ENCODE assay signal across 9 cellular contexts in genomic region chr3:2765002-2765579, GRCh38.
DNase-seq lines count a peak whose midpoint lies in the region; ATAC-seq, FAIRE-seq and TF ChIP-seq lines count a peak whose summit lies in the region.
"Had no signal": no experiment of that assay in that cellular context is flagged by ENCODE, and none has a peak within 500 bp of the region (broad histone marks: within the 10 kb centered on the region; RNA-seq: fewer than 3 reads in every experiment).

No MANE protein-coding gene starts in this region.

- TF ChIP-seq CTCF in HepG2 (CRISPR knock-in tag; IDR thresholded peaks at IDR 0.05) (peak; percentile 36), transverse colon (IDR thresholded peaks at IDR 0.05) (no peak), osteocyte (IDR thresholded peaks at IDR 0.05) (no peak), chondrocyte (IDR thresholded peaks at IDR 0.05) (no peak), vagina (IDR thresholded peaks at IDR 0.05) (no peak)

- H3K9me3 Mint-ChIP-seq in osteocyte (ENCODE audit: unreplicated experiment) (peaks cover 55% of the 10 kb centered on the region), chondrocyte (ENCODE audit: low read depth) (peaks cover 11% of the 10 kb centered on the region)

- no peak for FAIRE-seq in HepG2 (lab: Jason Lieb, UNC)

- H3K4me2 ChIP-seq in HepG2 (ENCODE audit: low read depth, low read length): no peak overlapping the region

- no peak for TF ChIP-seq RAD21 in HepG2 (CRISPR knock-in tag; IDR thresholded peaks at IDR 0.05)

- H3K9me3 ChIP-seq in HepG2 (ENCODE audit: low read length): no peaks in the 10 kb centered on the region
- H3K9me3 ChIP-seq in transverse colon: no peaks in the 10 kb centered on the region
- H3K9me3 ChIP-seq in vagina: no peaks in the 10 kb centered on the region

- no peaks in the 10 kb centered on the region for H3K36me3 Mint-ChIP-seq in osteocyte (ENCODE audit: unreplicated experiment)
- no peaks in the 10 kb centered on the region for H3K36me3 Mint-ChIP-seq in chondrocyte (ENCODE audit: low read depth)

- TF ChIP-seq EP300 in HepG2 (IDR thresholded peaks at IDR 0.05; ENCODE audit: low read depth in 2 of 2, low read length in 2 of 2) (no peak), HepG2 (CRISPR knock-in tag; IDR thresholded peaks at IDR 0.05; ENCODE audit: borderline replicate concordance) (no peak), transverse colon (IDR thresholded peaks at IDR 0.05; ENCODE audit: low read depth) (no peak)

- peak; percentile 55 to 68 for DNase-seq in NCI-H526 (lab: John Stamatoyannopoulos, UW)
- DNase-seq in HepG2 (ENCODE audit: low spot score): peak; percentile 9
- no peak for DNase-seq in transverse colon
- DNase-seq in osteocyte (ENCODE audit: extremely low spot score, unreplicated experiment): no peak
- DNase-seq in chondrocyte (ENCODE audit: low spot score): no peak
- no peak for DNase-seq in vagina (ENCODE audit: extremely low spot score in 2 of 2)

- H3K79me2 ChIP-seq in HepG2 (ENCODE audit: insufficient read depth, low read length): no peaks in the 10 kb centered on the region

- in situ Hi-C loops in HepG2 (cut with HindIII; ENCODE audit: extremely low pct_ligation_motif_present, low pct_unique_long_range_greater_than_20kb) (no loop called here), transverse colon (cut with MboI; ENCODE audit: low pct_ligation_motif_present in 1 of 4, low pct_unique_long_range_greater_than_20kb in 1 of 4, low sequenced_read_pairs in 3 of 4) (no loop called here)

- ATAC-seq in GM18858 (IDR thresholded peaks at IDR 0.05; ENCODE audit: unreplicated experiment): peak; percentile 90
- ATAC-seq in HG02938 (IDR thresholded peaks at IDR 0.05; ENCODE audit: unreplicated experiment): peak; percentile 55
- ATAC-seq in HepG2: peak; percentile 77

- CTCF ChIA-PET in HepG2 (lab: Yijun Ruan, JAX; ENCODE audit: low intra/inter-chr PET ratio, low total read pairs): no interaction called here

- H3K4me3 Mint-ChIP-seq in osteocyte (ENCODE audit: unreplicated experiment) (no peak overlapping the region), chondrocyte (ENCODE audit: unreplicated experiment) (no peak overlapping the region)

- H4K20me1 ChIP-seq in HepG2 (ENCODE audit: insufficient read depth, low read length): no peaks in the 10 kb centered on the region

- H3K27me3 Mint-ChIP-seq in osteocyte (ENCODE audit: unreplicated experiment) (no peaks in the 10 kb centered on the region), chondrocyte (ENCODE audit: low read depth) (no peaks in the 10 kb centered on the region)

- no peak overlapping the region for H3K27ac ChIP-seq in HepG2 (ENCODE audit: extremely low read length, insufficient read depth, low read length)
- no peak overlapping the region for H3K27ac ChIP-seq in transverse colon
- no peak overlapping the region for H3K27ac ChIP-seq in vagina
- H3K27ac ChIP-seq: cardiac muscle cell had no signal

- no peaks in the 10 kb centered on the region for H3K4me1 ChIP-seq in HepG2 (ENCODE audit: insufficient read depth, low read length)
- no peaks in the 10 kb centered on the region for H3K4me1 ChIP-seq in transverse colon
- H3K4me1 ChIP-seq in vagina: no peaks in the 10 kb centered on the region

- intact Hi-C loops in HepG2 (cut with micrococcal nuclease; ENCODE audit: unreplicated experiment): loop anchor here (10.0 kb wide), 1 partner anchor 160 kb away; no protein-coding TSS in a partner anchor
- intact Hi-C loops in transverse colon (cut with DNase I; ENCODE audit: low total_unique reads): no loop called here
- intact Hi-C loops in vagina (cut with DNase I): no loop called here

- H3K4me1 Mint-ChIP-seq in osteocyte (ENCODE audit: unreplicated experiment) (no peaks in the 10 kb centered on the region), chondrocyte (ENCODE audit: low read depth) (no peaks in the 10 kb centered on the region)

- no TSS peak for BruUV-seq in HepG2 (replicated peaks; lab: Mats Ljungman, UMichigan)

- WGBS in HepG2 (ENCODE audit: low lambda C conversion rate): 6% methylated on average over 9 of the region's 9 CpGs
- 46 to 67% methylated on average over 9 of the region's 9 CpGs for WGBS in transverse colon (ENCODE audit: low coverage in 1 of 2), 2 donors

- POLR2A ChIA-PET in HepG2 (lab: Yijun Ruan, JAX): no interaction called here

- H3K36me3 ChIP-seq in HepG2 (replicated peaks in 1 of 2; ENCODE audit: control insufficient read depth in 1 of 2, insufficient read depth in 2 of 2, low read length in 2 of 2) (no peaks in the 10 kb centered on the region), transverse colon (no peaks in the 10 kb centered on the region), vagina (no peaks in the 10 kb centered on the region)
- H3K36me3 ChIP-seq: cardiac muscle cell had no signal

- TF ChIP-seq POLR2A in HepG2 (IDR thresholded peaks at IDR 0.05; ENCODE audit: insufficient read depth in 1 of 2, low read depth in 2 of 2, low read length in 2 of 2) (no peak), transverse colon (IDR thresholded peaks at IDR 0.05) (no peak), vagina (IDR thresholded peaks at IDR 0.05) (no peak)

- no peaks in the 10 kb centered on the region for H3K27me3 ChIP-seq in HepG2 (ENCODE audit: control insufficient read depth in 1 of 2, insufficient read depth in 2 of 2, low read length in 2 of 2)
- no peaks in the 10 kb centered on the region for H3K27me3 ChIP-seq in transverse colon
- no peaks in the 10 kb centered on the region for H3K27me3 ChIP-seq in vagina

- H3K27ac Mint-ChIP-seq in osteocyte (ENCODE audit: unreplicated experiment) (no peak overlapping the region), chondrocyte (ENCODE audit: unreplicated experiment) (no peak overlapping the region)

- H3K4me3 ChIP-seq in HepG2 (replicated peaks in 1 of 3; ENCODE audit: insufficient read depth in 1 of 3, low read depth in 2 of 3, low read length in 3 of 3): no peak overlapping the region
- no peak overlapping the region for H3K4me3 ChIP-seq in transverse colon
- H3K4me3 ChIP-seq in vagina: no peak overlapping the region
- H3K4me3 ChIP-seq: cardiac muscle cell had no signal

- H2AFZ ChIP-seq in HepG2 (ENCODE audit: low read length): no peak overlapping the region

- no peak overlapping the region for H3K9ac ChIP-seq in HepG2 (ENCODE audit: insufficient read depth, low read depth, low read length)

TF ChIP-seq in HepG2, 621 proteins besides CTCF, POLR2A, EP300 and RAD21:
- TF ChIP-seq SMC3 (IDR thresholded peaks at IDR 0.05; ENCODE audit: low read length): 0 out of 2 replicates have a peak, but pooled peaks have one; percentile 12
- no peak for TF ChIP-seq SETDB1 (CRISPR knock-in tag; IDR thresholded peaks at IDR 0.05; ENCODE audit: borderline replicate concordance)
- no peak for TF ChIP-seq CHD2 (IDR thresholded peaks at IDR 0.05; ENCODE audit: low read depth, low read length)
- peak; percentile 17; the same call in 1 of the 2 replicates for TF ChIP-seq STAG1 (CRISPR knock-in tag; IDR thresholded peaks at IDR 0.05)
- no peak for TF ChIP-seq SNAI1 (CRISPR knock-in tag; IDR thresholded peaks at IDR 0.05; ENCODE audit: borderline replicate concordance)
- no peak for TF ChIP-seq ZNF790 (CRISPR knock-in tag; IDR thresholded peaks at IDR 0.05; ENCODE audit: borderline replicate concordance)
- peak; percentile 63 to 71 for TF ChIP-seq MAFK (conservative IDR thresholded peaks at IDR 0.05 in 1 of 2, IDR thresholded peaks at IDR 0.05 in 1 of 2; ENCODE audit: low read length in 2 of 2)
- no peak for TF ChIP-seq ATRX (CRISPR knock-in tag; IDR thresholded peaks at IDR 0.05; ENCODE audit: borderline replicate concordance)
- 0 out of 2 replicates have a peak, but pooled peaks have one; percentile 18 for TF ChIP-seq RARA (CRISPR knock-in tag; IDR thresholded peaks at IDR 0.05)
- no peak for TF ChIP-seq CREB3 (CRISPR knock-in tag; IDR thresholded peaks at IDR 0.05)
- TF ChIP-seq NBN (conservative IDR thresholded peaks at IDR 0.05): no peak

Comparison
In these comparisons a context has a peak if more than half of its experiments do, and no peak if none do; other contexts are left out.
1. DNase-seq: peak in NCI-H526 (2 of 2) and HepG2 (single experiment); none in transverse colon (single experiment), osteocyte (single experiment), chondrocyte (single experiment) and vagina (0 of 2).
2. Peak in every context shown above with its lines, with median percentiles within 50 percentile points of each other: ATAC-seq.